In the genomic region with DNA sequence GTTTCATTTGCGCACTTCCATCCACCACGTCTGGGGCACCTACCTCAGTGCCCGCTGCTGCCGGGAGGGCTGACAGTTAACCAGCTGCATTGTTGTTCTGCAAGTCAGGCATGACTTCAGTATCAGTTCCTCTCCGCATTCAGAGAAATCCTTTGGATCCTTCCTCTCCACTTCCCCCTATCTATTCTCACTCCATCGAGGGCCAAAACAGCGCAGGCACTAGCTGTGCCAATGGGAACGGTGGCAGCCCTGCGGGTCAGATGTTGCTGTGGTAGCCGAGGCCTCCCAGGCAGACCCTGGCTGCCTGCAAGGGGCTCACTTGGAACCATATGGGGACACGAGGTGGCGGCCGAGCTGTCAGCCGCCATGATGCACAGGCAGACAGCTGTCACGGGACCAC, we compare ENCODE assay signal across 15 cellular contexts.
A peak's percentile ranks its signal among the peaks of the same experiment; 100 is the strongest.
DNase-seq lines count a peak whose midpoint lies in the region; ATAC-seq and TF ChIP-seq lines count a peak whose summit lies in the region.
"Had no signal": no experiment of that assay in that cellular context is flagged by ENCODE, and none has a peak within 500 bp of the region (broad histone marks: within the 10 kb centered on the region; RNA-seq: fewer than 3 reads in every experiment).

No MANE protein-coding gene starts in this region.

- H3K9me3 ChIP-seq in tibial artery, result no peaks in the 10 kb centered on the region
- H3K9me3 ChIP-seq: uterus had no signal

- DNase-seq in activated CD4-positive, alpha-beta T cell treated with anti-CD3 and anti-CD28 coated beads, Interleukin-2, amount 10 ng/mL, durations not matched to agents 24 days and 14 days, result peak; percentile 14
- DNase-seq in activated CD4-positive, alpha-beta T cell treated with anti-CD3 and anti-CD28 coated beads for 1 hour, result no peak
- DNase-seq in RPMI7951 (ENCODE audit: low read depth) (peak; percentile 20), hippocampal formation (lab: John Stamatoyannopoulos, UW) (peak; percentile 5 to 18), tibial artery (peak; percentile 41 to 65), NCI-H748 treated with DMSO at 0.1 percent for 48 hours (lab: John Stamatoyannopoulos, UW) (no peak)
- DNase-seq: activated CD4-positive, alpha-beta T cell treated with anti-CD3 and anti-CD28 coated beads, Interleukin-2, amount 50 U/mL, for 48 hours; CD8-positive, alpha-beta T cell; endodermal cell; uterus had no signal

- no peaks in the 10 kb centered on the region for H3K27me3 ChIP-seq in tibial artery
- H3K27me3 ChIP-seq: cardiac muscle cell, uterus had no signal

- no peaks in the 10 kb centered on the region for H3K36me3 Mint-ChIP-seq in activated CD4-positive, alpha-beta T cell treated with anti-CD3 and anti-CD28 coated beads, Interleukin-2, amount 10 ng/mL, durations not matched to agents 24 days and 14 days (ENCODE audit: low read depth)
- H3K36me3 Mint-ChIP-seq: CD8-positive, alpha-beta T cell had no signal

- ATAC-seq in HG03097 (IDR thresholded peaks at IDR 0.05; ENCODE audit: low FRiP score, unreplicated experiment) (no peak), HG03378 (IDR thresholded peaks at IDR 0.05; ENCODE audit: unreplicated experiment) (no peak)
- ATAC-seq: CD8-positive, alpha-beta T cell had no signal

- H3K27me3 Mint-ChIP-seq in activated CD4-positive, alpha-beta T cell treated with anti-CD3 and anti-CD28 coated beads, Interleukin-2, amount 10 ng/mL, durations not matched to agents 24 days and 14 days, result no peaks in the 10 kb centered on the region

- H3K36me3 ChIP-seq in tibial artery, result no peaks in the 10 kb centered on the region
- H3K36me3 ChIP-seq: cardiac muscle cell, uterus had no signal

- H3K4me1 ChIP-seq in tibial artery, result no peaks in the 10 kb centered on the region
- H3K4me1 ChIP-seq: uterus had no signal

- no peak overlapping the region for H3K4me3 ChIP-seq in tibial artery
- H3K4me3 ChIP-seq: cardiac muscle cell, uterus had no signal

- intact Hi-C loops in activated CD4-positive, alpha-beta T cell treated with anti-CD3 and anti-CD28 coated beads, Interleukin-2, amount 10 ng/mL, durations not matched to agents 24 days and 14 days (cut with micrococcal nuclease), result no loop called here
- intact Hi-C loops in tibial artery (cut with DNase I; ENCODE audit: low total_unique reads), result loop anchor here (10.0 kb wide), 1 partner anchor 59 kb away; no protein-coding TSS in a partner anchor

- no peak overlapping the region for H3K27ac Mint-ChIP-seq in activated CD4-positive, alpha-beta T cell treated with anti-CD3 and anti-CD28 coated beads, Interleukin-2, amount 10 ng/mL, durations not matched to agents 24 days and 14 days
- H3K27ac Mint-ChIP-seq: CD8-positive, alpha-beta T cell; endodermal cell; stimulated activated naive CD8-positive, alpha-beta T cell treated with anti-CD3 and anti-CD28 coated beads, Interleukin-15, Interleukin-2, amounts not matched to agents 100 ng/mL and 50 ng/mL, for 24 hours had no signal

- no peaks in the 10 kb centered on the region for H3K9me3 Mint-ChIP-seq in activated CD4-positive, alpha-beta T cell treated with anti-CD3 and anti-CD28 coated beads, Interleukin-2, amount 10 ng/mL, durations not matched to agents 24 days and 14 days
- H3K9me3 Mint-ChIP-seq: CD8-positive, alpha-beta T cell; endodermal cell; stimulated activated naive CD8-positive, alpha-beta T cell treated with anti-CD3 and anti-CD28 coated beads, Interleukin-15, Interleukin-2, amounts not matched to agents 100 ng/mL and 50 ng/mL, for 24 hours had no signal

- H3K4me3 Mint-ChIP-seq in activated CD4-positive, alpha-beta T cell treated with anti-CD3 and anti-CD28 coated beads, Interleukin-2, amount 10 ng/mL, durations not matched to agents 24 days and 14 days, result no peak overlapping the region
- H3K4me3 Mint-ChIP-seq: CD8-positive, alpha-beta T cell; endodermal cell; stimulated activated naive CD8-positive, alpha-beta T cell treated with anti-CD3 and anti-CD28 coated beads, Interleukin-15, Interleukin-2, amounts not matched to agents 100 ng/mL and 50 ng/mL, for 24 hours had no signal

- H3K4me1 Mint-ChIP-seq in activated CD4-positive, alpha-beta T cell treated with anti-CD3 and anti-CD28 coated beads, Interleukin-2, amount 10 ng/mL, durations not matched to agents 24 days and 14 days, result no peaks in the 10 kb centered on the region
- H3K4me1 Mint-ChIP-seq: endodermal cell had no signal

- no peak overlapping the region for H3K27ac ChIP-seq in tibial artery
- H3K27ac ChIP-seq: cardiac muscle cell, KMS-11, uterus had no signal

- TF ChIP-seq CTCF in tibial artery (IDR thresholded peaks at IDR 0.05), result no peak

Comparison
In these comparisons a context has a peak if more than half of its experiments do, and no peak if none do; other contexts are left out.
1. DNase-seq: peak in activated CD4-positive, alpha-beta T cell treated with anti-CD3 and anti-CD28 coated beads, Interleukin-2, amount 10 ng/mL, durations not matched to agents 24 days and 14 days (single experiment), RPMI7951 (single experiment), hippocampal formation (2 of 2) and tibial artery (2 of 2); none in activated CD4-positive, alpha-beta T cell treated with anti-CD3 and anti-CD28 coated beads for 1 hour (single experiment) and NCI-H748 treated with DMSO at 0.1 percent for 48 hours (single experiment).